In genomic region chr1:42424201-42424600, GRCh38 we compare ENCODE assay signal across 13 cellular contexts.
"Had no signal": no experiment of that assay in that cellular context is flagged by ENCODE, and none has a peak within 500 bp of the region (broad histone marks: within the 10 kb centered on the region; RNA-seq: fewer than 3 reads in every experiment).

No MANE protein-coding gene starts in this region.

- H3K4me3 ChIP-seq: dorsolateral prefrontal cortex, prostate gland, right lobe of liver, testis had no signal

- DNase-seq: activated CD4-positive, alpha-beta T cell treated with anti-CD3 and anti-CD28 coated beads for 4 hours; activated CD8-positive, alpha-beta memory T cell treated with anti-CD3 and anti-CD28 coated beads, Interleukin-2, amount 50 U/mL, for 4 hours; activated CD8-positive, alpha-beta T cell treated with anti-CD3 and anti-CD28 coated beads, Interleukin-2, amount 10 ng/mL, durations not matched to agents 7 days and 5 days; activated gamma-delta T cell treated with Interleukin-2 at 50 U/mL for 16 hours; dorsolateral prefrontal cortex; endodermal cell; kidney; mesenchymal stem cell; natural killer cell; right lobe of liver; testis had no signal

- ATAC-seq: activated CD8-positive, alpha-beta T cell treated with anti-CD3 and anti-CD28 coated beads, Interleukin-2, amount 10 ng/mL, durations not matched to agents 7 days and 5 days; natural killer cell; right lobe of liver; WTC11 had no signal
